ENCODE assay signal across 11 cellular contexts in genomic region chr13:39282400-39282972, GRCh38.
DNase-seq lines count a peak whose midpoint lies in the region; ATAC-seq, FAIRE-seq and TF ChIP-seq lines count a peak whose summit lies in the region.
"Had no signal": no experiment of that assay in that cellular context is flagged by ENCODE, and none has a peak within 500 bp of the region (broad histone marks: within the 10 kb centered on the region; RNA-seq: fewer than 3 reads in every experiment).

No MANE protein-coding gene starts in this region.

- no peak overlapping the region for H2AFZ ChIP-seq in HepG2 (ENCODE audit: low read length)

- POLR2A ChIA-PET in HepG2 (lab: Yijun Ruan, JAX) = no interaction called here

- no peaks in the 10 kb centered on the region for H3K36me3 Mint-ChIP-seq in Calu3 (ENCODE audit: insufficient read depth, unreplicated experiment)
- H3K36me3 Mint-ChIP-seq: activated naive CD4-positive, alpha-beta T cell treated with anti-CD3 and anti-CD28 coated beads, Interleukin-2, amount 10 ng/mL, durations not matched to agents 7 days and 5 days had no signal

- WGBS in liver = 65% methylated on average over 4 of the region's 4 CpGs
- WGBS in HepG2 (ENCODE audit: low lambda C conversion rate) = 28% methylated on average over 4 of the region's 4 CpGs

- H3K9ac ChIP-seq in liver (ENCODE audit: low read depth in 1 of 2, low read length in 2 of 2) (no peak overlapping the region), HepG2 (ENCODE audit: insufficient read depth, low read depth, low read length) (no peak overlapping the region)

- CTCF ChIA-PET in HepG2 (lab: Yijun Ruan, JAX; ENCODE audit: low intra/inter-chr PET ratio, low total read pairs) (no interaction called here), Calu3 (lab: Charles Lee) (no interaction called here)

- DNase-seq in HepG2 (ENCODE audit: low spot score) (no peak), COR-L47 (lab: John Stamatoyannopoulos, UW) (no peak), Calu3 (no peak), breast epithelium (ENCODE audit: low spot score in 2 of 2) (no peak)
- no peak for DNase-seq in stimulated activated naive CD4-positive, alpha-beta T cell treated with Interleukin-2 at 50 U/mL for 16 hours (lab: John Stamatoyannopoulos, UW)
- DNase-seq: activated naive CD4-positive, alpha-beta T cell treated with anti-CD3 and anti-CD28 coated beads, Interleukin-2, amount 10 ng/mL, durations not matched to agents 7 days and 5 days; mucosa of descending colon had no signal

- H3K4me3 Mint-ChIP-seq in Calu3 (ENCODE audit: low read depth, unreplicated experiment) = no peak overlapping the region
- H3K4me3 Mint-ChIP-seq: activated naive CD4-positive, alpha-beta T cell treated with anti-CD3 and anti-CD28 coated beads, Interleukin-2, amount 10 ng/mL, durations not matched to agents 7 days and 5 days had no signal

- H3K4me3 ChIP-seq in liver (ENCODE audit: low read depth in 1 of 3, low read length in 3 of 3) (no peak overlapping the region), HepG2 (replicated peaks in 1 of 3; ENCODE audit: insufficient read depth in 1 of 3, low read depth in 2 of 3, low read length in 3 of 3) (no peak overlapping the region), breast epithelium (no peak overlapping the region)
- H3K4me3 ChIP-seq: mucosa of descending colon had no signal

- H3K27ac ChIP-seq in liver (ENCODE audit: low read depth in 1 of 2, low read length in 2 of 2) (no peak overlapping the region), HepG2 (ENCODE audit: extremely low read length, insufficient read depth, low read length) (no peak overlapping the region), breast epithelium (no peak overlapping the region)

- H3K9me3 Mint-ChIP-seq in Calu3 (ENCODE audit: low read depth, unreplicated experiment) = peaks cover 7% of the 10 kb centered on the region

- TF ChIP-seq POLR2A in HepG2 (IDR thresholded peaks at IDR 0.05; ENCODE audit: insufficient read depth in 1 of 2, low read depth in 2 of 2, low read length in 2 of 2) (no peak), breast epithelium (IDR thresholded peaks at IDR 0.05) (no peak)

- H3K4me1 ChIP-seq in liver (ENCODE audit: control insufficient read depth in 4 of 4, insufficient read depth in 4 of 4, low read length in 3 of 4) = peaks cover 5 to 14% (median 7%) of the 10 kb centered on the region in 4 donors
- peaks cover 25% of the 10 kb centered on the region for H3K4me1 ChIP-seq in HepG2 (ENCODE audit: insufficient read depth, low read length)
- no peaks in the 10 kb centered on the region for H3K4me1 ChIP-seq in breast epithelium

- H3K79me2 ChIP-seq in HepG2 (ENCODE audit: insufficient read depth, low read length) = no peaks in the 10 kb centered on the region

- no peak for TF ChIP-seq CTCF in liver (IDR thresholded peaks at IDR 0.05; ENCODE audit: low read depth, low read length, missing input control)
- TF ChIP-seq CTCF in HepG2 (CRISPR knock-in tag; IDR thresholded peaks at IDR 0.05) = no peak
- TF ChIP-seq CTCF in Calu3 (IDR thresholded peaks at IDR 0.05; ENCODE audit: unreplicated experiment) = no peak
- TF ChIP-seq CTCF in breast epithelium (IDR thresholded peaks at IDR 0.05) = no peak

- H3K27me3 ChIP-seq in liver (ENCODE audit: control insufficient read depth in 4 of 4, insufficient read depth in 4 of 4, low read length in 3 of 4) (no peaks in the 10 kb centered on the region), HepG2 (ENCODE audit: control insufficient read depth in 1 of 2, insufficient read depth in 2 of 2, low read length in 2 of 2) (no peaks in the 10 kb centered on the region), breast epithelium (no peaks in the 10 kb centered on the region)

- no peak overlapping the region for H3K27ac Mint-ChIP-seq in Calu3 (ENCODE audit: unreplicated experiment)
- H3K27ac Mint-ChIP-seq: activated naive CD4-positive, alpha-beta T cell treated with anti-CD3 and anti-CD28 coated beads, Interleukin-2, amount 10 ng/mL, durations not matched to agents 7 days and 5 days had no signal

- no peaks in the 10 kb centered on the region for H3K36me3 ChIP-seq in liver (ENCODE audit: control insufficient read depth in 4 of 4, insufficient read depth in 3 of 4, low read depth in 1 of 4, low read length in 3 of 4)
- no peaks in the 10 kb centered on the region for H3K36me3 ChIP-seq in HepG2 (replicated peaks in 1 of 2; ENCODE audit: control insufficient read depth in 1 of 2, insufficient read depth in 2 of 2, low read length in 2 of 2)
- H3K36me3 ChIP-seq in breast epithelium = no peaks in the 10 kb centered on the region

- in situ Hi-C loops in HepG2 (cut with HindIII; ENCODE audit: extremely low pct_ligation_motif_present, low pct_unique_long_range_greater_than_20kb) = no loop called here

- H4K20me1 ChIP-seq in HepG2 (ENCODE audit: insufficient read depth, low read length) = no peaks in the 10 kb centered on the region

- FAIRE-seq in HepG2 (lab: Jason Lieb, UNC) = no peak

- BruUV-seq in HepG2 (replicated peaks; lab: Mats Ljungman, UMichigan) (no TSS peak), Calu3 (replicated peaks; lab: Mats Ljungman, UMichigan) (no TSS peak)

- TF ChIP-seq RAD21 in liver (IDR thresholded peaks at IDR 0.05) (no peak), HepG2 (CRISPR knock-in tag; IDR thresholded peaks at IDR 0.05) (no peak)

- no peak overlapping the region; the same call in 1 of the 2 replicates for H3K4me2 ChIP-seq in HepG2 (ENCODE audit: low read depth, low read length)

- TF ChIP-seq EP300 in HepG2 (IDR thresholded peaks at IDR 0.05; ENCODE audit: low read depth in 2 of 2, low read length in 2 of 2) (no peak), HepG2 (CRISPR knock-in tag; IDR thresholded peaks at IDR 0.05; ENCODE audit: borderline replicate concordance) (no peak)

- peaks cover 0 to 2% (median under 1%) of the 10 kb centered on the region in 4 donors for H3K9me3 ChIP-seq in liver (ENCODE audit: control insufficient read depth in 4 of 4, low read length in 3 of 4)
- peaks cover 13% of the 10 kb centered on the region; the same call in 1 of the 2 replicates for H3K9me3 ChIP-seq in HepG2 (ENCODE audit: low read length)
- peaks cover 0 to 4% of the 10 kb centered on the region in 2 donors for H3K9me3 ChIP-seq in breast epithelium

- H3K4me1 Mint-ChIP-seq in Calu3 (ENCODE audit: low read depth, unreplicated experiment) = peaks cover 16% of the 10 kb centered on the region
- H3K4me1 Mint-ChIP-seq: activated naive CD4-positive, alpha-beta T cell treated with anti-CD3 and anti-CD28 coated beads, Interleukin-2, amount 10 ng/mL, durations not matched to agents 7 days and 5 days had no signal

- intact Hi-C loops in HepG2 (cut with micrococcal nuclease; ENCODE audit: unreplicated experiment) (no loop called here), Calu3 (cut with micrococcal nuclease; ENCODE audit: unreplicated experiment) (no loop called here), breast epithelium (cut with DNase I; ENCODE audit: low total_unique reads) (no loop called here)

- no peak for ATAC-seq in HepG2
- ATAC-seq in HG02571 (IDR thresholded peaks at IDR 0.05; ENCODE audit: unreplicated experiment) = peak; percentile 91
- peak; percentile 98 for ATAC-seq in HG03432 (IDR thresholded peaks at IDR 0.05; ENCODE audit: unreplicated experiment)
- ATAC-seq: mucosa of descending colon, Panc1 had no signal

- no peaks in the 10 kb centered on the region for H3K27me3 Mint-ChIP-seq in Calu3 (ENCODE audit: unreplicated experiment)

TF ChIP-seq in liver, 16 proteins besides CTCF, POLR2A, EP300 and RAD21:
- TF ChIP-seq HNF4A (conservative IDR thresholded peaks at IDR 0.05) = peak; percentile 20 to 31
- TF ChIP-seq SP1 (IDR thresholded peaks at IDR 0.05) = no peak

TF ChIP-seq in HepG2, 621 proteins besides CTCF, POLR2A, EP300 and RAD21 (continues in another document):
- TF ChIP-seq NONO (IDR thresholded peaks at IDR 0.05) = no peak
- TF ChIP-seq NONO (CRISPR knock-in tag; conservative IDR thresholded peaks at IDR 0.05) = no peak
- no peak for TF ChIP-seq HNF1A (IDR thresholded peaks at IDR 0.05; ENCODE audit: low read depth)
- no peak for TF ChIP-seq HNF1A (CRISPR knock-in tag; IDR thresholded peaks at IDR 0.05; ENCODE audit: borderline replicate concordance)
- no peak for TF ChIP-seq IKZF1 (IDR thresholded peaks at IDR 0.05)
- no peak for TF ChIP-seq NR0B2 (CRISPR knock-in tag; IDR thresholded peaks at IDR 0.05)
- no peak for TF ChIP-seq STAG1 (CRISPR knock-in tag; IDR thresholded peaks at IDR 0.05)
- TF ChIP-seq THAP11 (CRISPR knock-in tag; IDR thresholded peaks at IDR 0.05) = no peak
- no peak for TF ChIP-seq ZNF724P (CRISPR knock-in tag; IDR thresholded peaks at IDR 0.05; ENCODE audit: borderline replicate concordance)
- TF ChIP-seq DNMT3B (CRISPR knock-in tag; conservative IDR thresholded peaks at IDR 0.05) = no peak
